14 cellular contexts compared by ENCODE assay signal in genomic region chrX:13570245-13570573, GRCh38. TPM values are rescaled to one million over a fixed set of nuclear protein-coding genes. Genes with fewer than 3 reads are reported as not detected.
DNase-seq lines count a peak whose midpoint lies in the region; ATAC-seq and TF ChIP-seq lines count a peak whose summit lies in the region.
"Had no signal": no experiment of that assay in that cellular context is flagged by ENCODE, and none has a peak within 500 bp of the region (broad histone marks: within the 10 kb centered on the region; RNA-seq: fewer than 3 reads in every experiment).

No MANE protein-coding gene starts in this region.

- H2AFZ ChIP-seq in smooth muscle cell (ENCODE audit: low read depth): no peak overlapping the region

- no peak overlapping the region for H3K27ac ChIP-seq in smooth muscle cell (ENCODE audit: low read depth)

- H3K9me3 ChIP-seq in iPS-15b (ENCODE audit: control insufficient read depth, insufficient read depth, low read length) (no peaks in the 10 kb centered on the region), smooth muscle cell (replicated peaks; ENCODE audit: low read depth) (no peaks in the 10 kb centered on the region)

- H3K4me1 ChIP-seq in iPS-15b (ENCODE audit: control insufficient read depth, insufficient read depth, low read length) (peaks cover 9% of the 10 kb centered on the region), smooth muscle cell (ENCODE audit: low read depth) (peaks cover 6% of the 10 kb centered on the region)

- peaks cover 26% of the 10 kb centered on the region for H3K79me2 ChIP-seq in smooth muscle cell (ENCODE audit: low read depth)

- peaks cover 51% of the 10 kb centered on the region for H3K27me3 ChIP-seq in iPS-15b (ENCODE audit: control insufficient read depth, insufficient read depth, low read length)
- no peaks in the 10 kb centered on the region for H3K27me3 ChIP-seq in smooth muscle cell (ENCODE audit: low read depth)

- H3F3A ChIP-seq in smooth muscle cell (ENCODE audit: low read depth): no peaks in the 10 kb centered on the region

- CTCF ChIA-PET in activated CD8-positive, alpha-beta T cell treated with anti-CD3 and anti-CD28 coated beads, Interleukin-2, amount 10 ng/mL, durations not matched to agents 7 days and 5 days (lab: Charles Lee): interaction anchor here (0.7 kb wide), 1 partner anchor 63 kb away, joined by 3 read pairs; no protein-coding TSS in a partner anchor

- no peak overlapping the region for H3K27ac Mint-ChIP-seq in activated CD4-positive, alpha-beta T cell treated with anti-CD3 and anti-CD28 coated beads, Interleukin-2, amount 10 ng/mL, durations not matched to agents 24 days and 14 days
- peak overlapping the region; percentile 78 for H3K27ac Mint-ChIP-seq in activated CD8-positive, alpha-beta T cell treated with anti-CD3 and anti-CD28 coated beads, Interleukin-2, amount 10 ng/mL, durations not matched to agents 7 days and 5 days

- H3K9ac ChIP-seq in iPS-15b (ENCODE audit: low read depth, low read length) (no peak overlapping the region), smooth muscle cell (ENCODE audit: low read depth) (no peak overlapping the region)

- 60% methylated on average over 9 of the region's 9 CpGs for WGBS in smooth muscle cell (ENCODE audit: low lambda C conversion rate)

- POLR2A ChIA-PET in activated CD8-positive, alpha-beta T cell treated with anti-CD3 and anti-CD28 coated beads, Interleukin-2, amount 10 ng/mL, durations not matched to agents 7 days and 5 days (lab: Charles Lee): no interaction called here

- peak overlapping the region; percentile 64 for H3K4me3 ChIP-seq in iPS-15b (ENCODE audit: low read depth, low read length)
- H3K4me3 ChIP-seq in smooth muscle cell: peak overlapping the region; percentile 52
- H3K4me3 ChIP-seq: GM12878 had no signal

- no peak for ATAC-seq in activated CD8-positive, alpha-beta T cell treated with anti-CD3 and anti-CD28 coated beads, Interleukin-2, amount 10 ng/mL, durations not matched to agents 7 days and 5 days
- ATAC-seq in GM21717 (IDR thresholded peaks at IDR 0.05; ENCODE audit: unreplicated experiment): no peak
- ATAC-seq: GM12878 had no signal

- H3K36me3 Mint-ChIP-seq in activated CD4-positive, alpha-beta T cell treated with anti-CD3 and anti-CD28 coated beads, Interleukin-2, amount 10 ng/mL, durations not matched to agents 24 days and 14 days (ENCODE audit: low read depth): no peaks in the 10 kb centered on the region
- H3K36me3 Mint-ChIP-seq in activated CD8-positive, alpha-beta T cell treated with anti-CD3 and anti-CD28 coated beads, Interleukin-2, amount 10 ng/mL, durations not matched to agents 7 days and 5 days (ENCODE audit: low read depth): no peaks in the 10 kb centered on the region

- no peak for TF ChIP-seq CTCF in smooth muscle cell (IDR thresholded peaks at IDR 0.05; ENCODE audit: borderline replicate concordance, insufficient read depth, poor library complexity, severe bottlenecking)

- H3K36me3 ChIP-seq in iPS-15b (ENCODE audit: control insufficient read depth, insufficient read depth, low read length) (no peaks in the 10 kb centered on the region), smooth muscle cell (ENCODE audit: low read depth) (no peaks in the 10 kb centered on the region)

- no peaks in the 10 kb centered on the region for H3K9me3 Mint-ChIP-seq in activated CD4-positive, alpha-beta T cell treated with anti-CD3 and anti-CD28 coated beads, Interleukin-2, amount 10 ng/mL, durations not matched to agents 24 days and 14 days
- no peaks in the 10 kb centered on the region for H3K9me3 Mint-ChIP-seq in activated CD8-positive, alpha-beta T cell treated with anti-CD3 and anti-CD28 coated beads, Interleukin-2, amount 10 ng/mL, durations not matched to agents 7 days and 5 days (ENCODE audit: insufficient read depth)

- intact Hi-C loops in activated CD4-positive, alpha-beta T cell treated with anti-CD3 and anti-CD28 coated beads, Interleukin-2, amount 10 ng/mL, durations not matched to agents 24 days and 14 days (cut with micrococcal nuclease): loop anchor here (5.0 kb wide), 1 partner anchor 82 kb away; the partner anchor contains the start of gene TCEANC

- peak overlapping the region; percentile 67 for H3K4me3 Mint-ChIP-seq in activated CD4-positive, alpha-beta T cell treated with anti-CD3 and anti-CD28 coated beads, Interleukin-2, amount 10 ng/mL, durations not matched to agents 24 days and 14 days
- peak overlapping the region; percentile 80 for H3K4me3 Mint-ChIP-seq in activated CD8-positive, alpha-beta T cell treated with anti-CD3 and anti-CD28 coated beads, Interleukin-2, amount 10 ng/mL, durations not matched to agents 7 days and 5 days

- peak overlapping the region; percentile 83 for H3K4me2 ChIP-seq in smooth muscle cell

- H4K20me1 ChIP-seq in smooth muscle cell (ENCODE audit: low read depth): no peaks in the 10 kb centered on the region

- peaks cover 16% of the 10 kb centered on the region for H3K4me1 Mint-ChIP-seq in activated CD4-positive, alpha-beta T cell treated with anti-CD3 and anti-CD28 coated beads, Interleukin-2, amount 10 ng/mL, durations not matched to agents 24 days and 14 days
- H3K4me1 Mint-ChIP-seq in activated CD8-positive, alpha-beta T cell treated with anti-CD3 and anti-CD28 coated beads, Interleukin-2, amount 10 ng/mL, durations not matched to agents 7 days and 5 days (ENCODE audit: low read depth): peaks cover 60% of the 10 kb centered on the region

- DNase-seq in activated CD4-positive, alpha-beta T cell treated with anti-CD3 and anti-CD28 coated beads, Interleukin-2, amount 10 ng/mL, durations not matched to agents 24 days and 14 days: no peak
- DNase-seq in activated CD4-positive, alpha-beta T cell treated with anti-CD3 and anti-CD28 coated beads, Interleukin-2, amount 50 U/mL, for 1 hour: no peak
- DNase-seq in activated CD8-positive, alpha-beta T cell treated with anti-CD3 and anti-CD28 coated beads, Interleukin-2, amount 10 ng/mL, durations not matched to agents 7 days and 5 days: no peak
- DNase-seq in smooth muscle cell (lab: John Stamatoyannopoulos, UW; ENCODE audit: unreplicated experiment): no peak
- DNase-seq in superior temporal gyrus (ENCODE audit: extremely low spot score): no peak
- DNase-seq in NCI-H524 (lab: John Stamatoyannopoulos, UW): no peak
- DNase-seq: central memory CD4-positive, alpha-beta T cell; HCEC 1CT; IMR-90; NCI-H524 treated with DMSO at 0.1 percent for 48 hours; stimulated activated CD4-positive, alpha-beta T cell treated with anti-CD3 and anti-CD28 coated beads, Interleukin-12 subunit alpha, Interleukin-12 subunit beta, amount 100 ng/mL, for 4 hours had no signal

- H3K27me3 Mint-ChIP-seq in activated CD4-positive, alpha-beta T cell treated with anti-CD3 and anti-CD28 coated beads, Interleukin-2, amount 10 ng/mL, durations not matched to agents 24 days and 14 days: peaks cover 13% of the 10 kb centered on the region
- peaks cover 14% of the 10 kb centered on the region for H3K27me3 Mint-ChIP-seq in activated CD8-positive, alpha-beta T cell treated with anti-CD3 and anti-CD28 coated beads, Interleukin-2, amount 10 ng/mL, durations not matched to agents 7 days and 5 days (ENCODE audit: low read depth)

RNA-seq across cellular contexts. Expression of gene EGFL6, which starts 0.8 kb away (rescaled TPM):
- total RNA-seq in activated CD4-positive, alpha-beta T cell treated with anti-CD3 and anti-CD28 coated beads, Interleukin-2, amount 10 ng/mL, durations not matched to agents 24 days and 14 days: 1.7 and 2.2 TPM in 2 replicates
- total RNA-seq in activated CD8-positive, alpha-beta T cell treated with anti-CD3 and anti-CD28 coated beads, Interleukin-2, amount 10 ng/mL, durations not matched to agents 7 days and 5 days: 10 to 100 TPM; 14.2 to 15.6 TPM
- total RNA-seq in smooth muscle cell: 213 and 365 TPM in 2 replicates
- polyA plus RNA-seq in smooth muscle cell: 194 and 350 TPM in 2 replicates
- total RNA-seq: GM12878, IMR-90 had no signal
- polyA plus RNA-seq: IMR-90 had no signal

Comparison
In these comparisons a context has a peak if more than half of its experiments do, and no peak if none do; other contexts are left out.
1. RNA of gene EGFL6, which starts 0.8 kb away (total RNA-seq): 213 to 365 TPM in smooth muscle cell; 14.2 to 15.6 TPM in activated CD8-positive, alpha-beta T cell treated with anti-CD3 and anti-CD28 coated beads, Interleukin-2, amount 10 ng/mL, durations not matched to agents 7 days and 5 days and 1.7 to 2.2 TPM in activated CD4-positive, alpha-beta T cell treated with anti-CD3 and anti-CD28 coated beads, Interleukin-2, amount 10 ng/mL, durations not matched to agents 24 days and 14 days; every median in the first group is over 10 times any median in the second.